Comparison of ENCODE assay signal across 8 cellular contexts in the genomic region with DNA sequence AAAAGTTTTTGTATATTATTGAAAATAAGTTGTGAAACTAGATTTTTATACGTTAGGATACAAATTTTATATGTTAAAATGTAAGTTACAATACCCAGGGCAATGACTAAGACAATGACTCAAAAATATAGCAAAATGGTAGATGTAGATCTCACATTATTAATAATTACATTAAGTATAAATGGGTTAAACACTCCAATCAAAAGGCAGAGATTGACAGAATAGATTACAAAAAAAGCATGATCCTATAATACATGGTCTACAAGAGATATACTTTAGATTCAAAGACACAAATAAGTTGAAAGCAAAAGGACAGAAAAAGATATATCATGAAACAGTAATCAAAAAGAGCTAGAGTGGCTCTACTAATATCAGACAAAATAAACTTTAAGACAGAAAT.
"Had no signal": no experiment of that assay in that cellular context is flagged by ENCODE, and none has a peak within 500 bp of the region (broad histone marks: within the 10 kb centered on the region; RNA-seq: fewer than 3 reads in every experiment).

No MANE protein-coding gene starts in this region.

- DNase-seq: H9, HCEC 1CT, HFFc6, IMR-90, KBM-7 had no signal

- FAIRE-seq: H54, HTR-8/SVneo had no signal

- ATAC-seq: GM23338 had no signal

- H3K4me2 ChIP-seq: GM23338 had no signal

- H3K4me3 ChIP-seq: GM23338 had no signal

- H2AFZ ChIP-seq: GM23338 had no signal
